In genomic region chr19:48896191-48896720, GRCh38 we compare ENCODE assay signal across 6 cellular contexts. TPM values are rescaled to one million over a fixed set of nuclear protein-coding genes. Genes with fewer than 3 reads are reported as not detected.
DNase-seq lines count a peak whose midpoint lies in the region; ATAC-seq and TF ChIP-seq lines count a peak whose summit lies in the region.

No MANE protein-coding gene starts in this region.

- H3K27ac ChIP-seq in breast epithelium (peak overlapping the region; percentile 73 to 85), tibial artery (peak overlapping the region; percentile 35 to 61)

- CTCF ChIA-PET in MCF 10A (lab: Yijun Ruan, JAX) = no interaction called here

- no peaks in the 10 kb centered on the region for H3K27me3 Mint-ChIP-seq in MCF 10A (ENCODE audit: insufficient read depth, unreplicated experiment)

- TF ChIP-seq POLR2A in breast epithelium (IDR thresholded peaks at IDR 0.05) = no peak

- H3K9me3 Mint-ChIP-seq in MCF 10A (ENCODE audit: unreplicated experiment) = no peaks in the 10 kb centered on the region

- ATAC-seq in HG03045 (IDR thresholded peaks at IDR 0.05; ENCODE audit: unreplicated experiment) = no peak
- ATAC-seq in GM18907 (IDR thresholded peaks at IDR 0.05; ENCODE audit: unreplicated experiment) = no peak

- H3K36me3 ChIP-seq in breast epithelium (no peaks in the 10 kb centered on the region), tibial artery (no peaks in the 10 kb centered on the region)

- DNase-seq in breast epithelium (ENCODE audit: low spot score in 2 of 2) = no peak
- DNase-seq in MCF 10A (ENCODE audit: unreplicated experiment) = no peak
- DNase-seq in hippocampal formation (lab: John Stamatoyannopoulos, UW) = peak; percentile 5 to 54
- peak; percentile 57 to 76 for DNase-seq in tibial artery

- BruUV-seq in MCF 10A (replicated peaks; lab: Mats Ljungman, UMichigan) = no TSS peak

- TF ChIP-seq CTCF in breast epithelium (IDR thresholded peaks at IDR 0.05) = no peak
- TF ChIP-seq CTCF in MCF 10A (IDR thresholded peaks at IDR 0.05; ENCODE audit: unreplicated experiment) = no peak
- no peak for TF ChIP-seq CTCF in tibial artery (IDR thresholded peaks at IDR 0.05)

- intact Hi-C loops in breast epithelium (cut with DNase I; ENCODE audit: low total_unique reads) = no loop called here
- intact Hi-C loops in MCF 10A (cut with micrococcal nuclease) = no loop called here
- intact Hi-C loops in tibial artery (cut with DNase I; ENCODE audit: low total_unique reads) = no loop called here

- POLR2A ChIA-PET in MCF 10A (lab: Yijun Ruan, JAX) = interaction anchor here (1.2 to 1.3 kb wide), 2 partner anchors 15 to 158 kb away, joined by 3 to 4 read pairs; no protein-coding TSS in a partner anchor

- H3K27me3 ChIP-seq in breast epithelium (no peaks in the 10 kb centered on the region), tibial artery (no peaks in the 10 kb centered on the region)

- peaks cover 7% of the 10 kb centered on the region for H3K4me1 Mint-ChIP-seq in MCF 10A (ENCODE audit: insufficient read depth, unreplicated experiment)

- H3K4me3 Mint-ChIP-seq in MCF 10A (ENCODE audit: unreplicated experiment) = no peak overlapping the region

- H3K4me3 ChIP-seq in breast epithelium (peak overlapping the region; percentile 28 to 67 (median 52)), tibial artery (peak overlapping the region; percentile 39 to 52)

- peaks cover 5% of the 10 kb centered on the region for H3K36me3 Mint-ChIP-seq in MCF 10A (ENCODE audit: insufficient read depth, unreplicated experiment)

- H3K9me3 ChIP-seq in breast epithelium (no peaks in the 10 kb centered on the region), tibial artery (no peaks in the 10 kb centered on the region)

- H3K4me1 ChIP-seq in breast epithelium (peaks cover under 1 to 6% of the 10 kb centered on the region in 2 donors), tibial artery (peaks cover 0 to 26% (median 16%) of the 10 kb centered on the region in 4 donors)

- H3K27ac Mint-ChIP-seq in MCF 10A (ENCODE audit: low read depth, unreplicated experiment) = no peak overlapping the region

RNA-seq across cellular contexts. Expression of gene TULP2, which starts 2.3 kb away (rescaled TPM):
- total RNA-seq in breast epithelium (under 1 TPM in 2 of 3 donors, not detected in 1; 0.48 to 0.73 TPM), MCF 10A (2022) (not detected in 2 replicates)

RNA-seq across cellular contexts. Expression of gene NUCB1, which starts 3.9 kb away (rescaled TPM):
- total RNA-seq in breast epithelium (100 to 1,000 TPM; 131 to 333 (median 223) TPM), MCF 10A (2022) (61.4 and 76.8 TPM in 2 replicates)

RNA-seq across cellular contexts. Expression of gene PPP1R15A, which starts 24.0 kb away (rescaled TPM):
- 10 to 100 TPM; 59.6 to 74.2 (median 65.4) TPM for total RNA-seq in breast epithelium
- total RNA-seq in MCF 10A (2022) = 207 and 248 TPM in 2 replicates

RNA-seq across cellular contexts. Expression of gene PLEKHA4, which starts 27.8 kb away (rescaled TPM):
- 10 to 100 TPM in 2 of 3 donors, 1 to 10 TPM in 1; 6.4 to 25.6 (median 22.4) TPM for total RNA-seq in breast epithelium
- 10.1 and 11.9 TPM in 2 replicates for total RNA-seq in MCF 10A (2022)

RNA-seq across cellular contexts. Expression of gene DHDH, which starts 37.2 kb away (rescaled TPM):
- total RNA-seq in breast epithelium (1 to 10 TPM in 1 of 3 donors, under 1 TPM in 1, not detected in 1; 0.96 to 1.3 TPM), MCF 10A (2022) (not detected in 2 replicates)

Comparison
In these comparisons a context has a peak if more than half of its experiments do, and no peak if none do; other contexts are left out.
1. DNase-seq: peak in hippocampal formation (2 of 2) and tibial artery (2 of 2); none in breast epithelium (0 of 2) and MCF 10A (single experiment).